24 cellular contexts compared by ENCODE assay signal in the genomic region with DNA sequence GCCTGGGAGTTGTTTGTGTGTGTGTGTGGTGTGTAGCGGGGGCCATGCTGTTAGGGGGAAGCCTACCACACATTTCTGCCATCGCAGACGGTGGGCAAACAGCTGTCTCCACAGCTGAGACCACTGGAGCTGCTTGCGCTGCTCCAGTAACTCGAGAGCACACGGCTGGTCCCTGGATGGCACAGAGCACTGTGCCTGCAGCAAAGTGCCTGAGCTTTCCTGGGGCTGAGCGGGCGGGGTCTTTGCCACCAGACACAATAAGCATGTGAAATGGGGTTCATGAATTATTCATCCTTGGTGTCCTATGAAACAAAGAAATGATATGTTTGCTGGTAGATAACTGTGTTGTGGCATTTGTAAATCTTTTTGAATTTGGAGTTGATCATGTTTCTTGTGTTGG.
DNase-seq lines count a peak whose midpoint lies in the region; ATAC-seq lines count a peak whose summit lies in the region.
"Had no signal": no experiment of that assay in that cellular context is flagged by ENCODE, and none has a peak within 500 bp of the region (broad histone marks: within the 10 kb centered on the region; RNA-seq: fewer than 3 reads in every experiment).

No MANE protein-coding gene starts in this region.

- no peaks in the 10 kb centered on the region for H3K4me1 ChIP-seq in SJCRH30
- H3K4me1 ChIP-seq: body of pancreas, colonic mucosa, tibial artery had no signal

- H3K4me3 ChIP-seq in SJCRH30: 0 out of 2 replicates have a peak overlapping the region, but pooled peaks have one; percentile 15
- H3K4me3 ChIP-seq: body of pancreas, colonic mucosa, smooth muscle cell, tibial artery had no signal

- H3K27me3 ChIP-seq in SJCRH30: no peaks in the 10 kb centered on the region
- H3K27me3 ChIP-seq: body of pancreas, colonic mucosa, tibial artery had no signal

- 0 out of 2 replicates have a peak overlapping the region, but pooled peaks have one; percentile 13 for H3K27ac ChIP-seq in SJCRH30
- H3K27ac ChIP-seq: body of pancreas, colonic mucosa, psoas muscle, tibial artery had no signal

- 0 out of 2 replicates have a peak, but pooled peaks cover 3% of the 10 kb centered on the region for H3K9me3 ChIP-seq in SJCRH30 (replicated peaks)
- H3K9me3 ChIP-seq: body of pancreas, colonic mucosa, psoas muscle, tibial artery had no signal

- DNase-seq in NCI-H345 (lab: John Stamatoyannopoulos, UW) (peak; percentile 65), NCI-H345 treated with DMSO at 0.1 percent for 48 hours (lab: John Stamatoyannopoulos, UW; ENCODE audit: unreplicated experiment) (no peak), SJCRH30 (peak; percentile 60 to 79), iPS-NIHi7 (ENCODE audit: extremely low spot score) (peak; percentile 13), putamen (ENCODE audit: low spot score) (peak; percentile 74), SK-N-DZ (ENCODE audit: low spot score) (no peak), RPMI8226 (no peak)
- DNase-seq: activated CD4-positive, alpha-beta T cell treated with anti-CD3 and anti-CD28 coated beads for 36 hours; activated CD8-positive, alpha-beta memory T cell treated with anti-CD3 and anti-CD28 coated beads, Interleukin-2, amount 10 ng/mL, durations not matched to agents 7 days and 5 days; body of pancreas; colonic mucosa; mesendoderm; natural killer cell; NCI-H187; NCI-H774; PC-3; psoas muscle; SHP77 treated with DMSO at 0.1 percent for 48 hours; stimulated activated CD4-positive, alpha-beta T cell treated with anti-CD3 and anti-CD28 coated beads, Interleukin-2, amount 100 ng/mL, for 48 hours; stimulated activated naive CD4-positive, alpha-beta T cell treated with Interleukin-2 at 50 U/mL for 16 hours; T-helper 1 cell; tibial artery had no signal

- ATAC-seq in GM21367 (IDR thresholded peaks at IDR 0.05; ENCODE audit: unreplicated experiment): no peak
- ATAC-seq: activated CD4-positive, alpha-beta T cell treated with anti-CD3 and anti-CD28 coated beads for 36 hours; activated CD8-positive, alpha-beta memory T cell treated with anti-CD3 and anti-CD28 coated beads, Interleukin-2, amount 10 ng/mL, durations not matched to agents 7 days and 5 days; body of pancreas; natural killer cell; PC-3 had no signal

- H3K36me3 ChIP-seq in SJCRH30: no peaks in the 10 kb centered on the region
- H3K36me3 ChIP-seq: colonic mucosa, tibial artery had no signal

Comparison
In these comparisons a context has a peak if more than half of its experiments do, and no peak if none do; other contexts are left out.
1. DNase-seq: peak in NCI-H345 (single experiment), SJCRH30 (2 of 2), iPS-NIHi7 (single experiment) and putamen (single experiment); none in NCI-H345 treated with DMSO at 0.1 percent for 48 hours (single experiment), SK-N-DZ (single experiment) and RPMI8226 (single experiment).